ENCODE assay signal across 9 cellular contexts in the genomic region with DNA sequence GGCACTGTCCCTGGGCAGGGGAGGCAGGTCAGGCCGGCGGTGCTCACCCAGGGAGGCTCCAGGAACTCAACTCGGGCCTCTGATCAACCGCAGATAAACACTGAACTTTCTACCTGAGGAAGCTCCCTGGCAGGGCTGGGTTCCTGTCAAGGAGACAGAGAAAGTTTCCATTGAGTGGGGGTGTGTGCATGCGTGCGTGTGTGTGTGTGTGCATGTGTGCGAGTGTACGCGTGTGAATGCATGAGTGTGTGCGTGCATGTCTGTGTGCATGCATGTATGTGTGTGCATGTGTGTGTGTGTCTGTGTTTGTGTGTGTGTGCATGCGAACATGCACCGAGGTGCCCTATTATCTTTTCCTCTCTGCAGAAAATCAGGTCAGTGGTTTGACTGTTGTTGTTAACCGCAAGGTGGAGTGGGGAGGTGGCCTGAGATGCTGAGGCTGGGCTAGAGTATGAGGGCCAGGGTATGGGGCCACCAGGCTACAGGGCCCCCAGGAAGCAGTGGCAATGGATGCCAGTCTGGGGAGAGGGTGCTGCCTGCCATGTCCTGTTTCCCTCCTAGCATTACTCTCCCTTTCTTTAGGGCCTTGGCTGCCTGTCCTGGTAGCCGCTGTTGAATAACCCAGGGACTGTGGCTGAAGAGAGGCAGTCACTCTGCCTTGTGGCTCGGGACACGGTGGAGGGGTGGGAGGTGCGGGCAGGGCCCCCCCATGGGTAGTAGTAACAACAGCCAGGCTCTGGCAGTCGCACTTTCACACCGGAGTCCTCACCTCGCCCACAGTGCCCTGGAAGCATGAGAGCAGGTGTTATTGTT. TPM values are rescaled to one million over a fixed set of nuclear protein-coding genes. Genes with fewer than 3 reads are reported as not detected.
DNase-seq lines count a peak whose midpoint lies in the region; ATAC-seq and TF ChIP-seq lines count a peak whose summit lies in the region.
"Had no signal": no experiment of that assay in that cellular context is flagged by ENCODE, and none has a peak within 500 bp of the region (broad histone marks: within the 10 kb centered on the region; RNA-seq: fewer than 3 reads in every experiment).

No MANE protein-coding gene starts in this region.

- ATAC-seq in right lobe of liver (no peak), GM21360 (IDR thresholded peaks at IDR 0.05; ENCODE audit: unreplicated experiment) (no peak)
- ATAC-seq in stimulated activated naive B cell treated with anti-CD40 and anti-IgM and Interleukin-4, amounts not matched to agents 10 μg/mL and 1 μg/mL and 100 μg/mL, for 72 hours (replicated peaks) = peak in 1 of 2 donors; percentile 21

- H3K4me1 Mint-ChIP-seq in stimulated activated naive B cell treated with anti-CD40 and anti-IgM and Interleukin-4, amounts not matched to agents 10 μg/mL and 1 μg/mL and 100 μg/mL, for 72 hours = peaks cover 64 to 95% of the 10 kb centered on the region in 2 donors

- no peaks in the 10 kb centered on the region for H3K9me3 Mint-ChIP-seq in stimulated activated naive B cell treated with anti-CD40 and anti-IgM and Interleukin-4, amounts not matched to agents 10 μg/mL and 1 μg/mL and 100 μg/mL, for 72 hours
- H3K9me3 Mint-ChIP-seq: dendritic cell treated with granulocyte-macrophage colony-stimulating factor and Interleukin-4, amounts not matched to agents 40 ng/mL and 50 ng/mL, for 4 days had no signal

- 65% methylated on average over 8 of the region's 20 CpGs for WGBS in right lobe of liver (ENCODE audit: insufficient coverage, low coverage, low lambda C conversion rate, missing lambda C conversion rate)

- no peaks in the 10 kb centered on the region for H3K36me3 Mint-ChIP-seq in stimulated activated naive B cell treated with anti-CD40 and anti-IgM and Interleukin-4, amounts not matched to agents 10 μg/mL and 1 μg/mL and 100 μg/mL, for 72 hours

- intact Hi-C loops in right lobe of liver (cut with DNase I) = no loop called here

- no peaks in the 10 kb centered on the region for H3K27me3 Mint-ChIP-seq in stimulated activated naive B cell treated with anti-CD40 and anti-IgM and Interleukin-4, amounts not matched to agents 10 μg/mL and 1 μg/mL and 100 μg/mL, for 72 hours

- H3K27ac ChIP-seq in SJCRH30 (peak overlapping the region; percentile 76), right lobe of liver (peak overlapping the region; percentile 84 to 99 (median 96))

- H3K4me3 ChIP-seq in SJCRH30 (no peak overlapping the region), right lobe of liver (no peak overlapping the region)

- peak overlapping the region; percentile 99 for H3K27ac Mint-ChIP-seq in stimulated activated naive B cell treated with anti-CD40 and anti-IgM and Interleukin-4, amounts not matched to agents 10 μg/mL and 1 μg/mL and 100 μg/mL, for 72 hours
- H3K27ac Mint-ChIP-seq: dendritic cell treated with granulocyte-macrophage colony-stimulating factor and Interleukin-4, amounts not matched to agents 40 ng/mL and 50 ng/mL, for 4 days had no signal

- TF ChIP-seq POLR2A in right lobe of liver (IDR thresholded peaks at IDR 0.05) = no peak

- H3K9me3 ChIP-seq in SJCRH30 (replicated peaks) (no peaks in the 10 kb centered on the region), right lobe of liver (no peaks in the 10 kb centered on the region)

- H3K4me3 Mint-ChIP-seq in stimulated activated naive B cell treated with anti-CD40 and anti-IgM and Interleukin-4, amounts not matched to agents 10 μg/mL and 1 μg/mL and 100 μg/mL, for 72 hours = peak overlapping the region; percentile 16 to 46
- H3K4me3 Mint-ChIP-seq: dendritic cell treated with granulocyte-macrophage colony-stimulating factor and Interleukin-4, amounts not matched to agents 40 ng/mL and 50 ng/mL, for 4 days had no signal

- no peaks in the 10 kb centered on the region for H3K36me3 ChIP-seq in SJCRH30
- no peaks in the 10 kb centered on the region for H3K36me3 ChIP-seq in right lobe of liver

- DNase-seq in SJCRH30 (no peak), activated gamma-delta T cell treated with Interleukin-2 at 50 U/mL for 16 hours (peak; percentile 76), right lobe of liver (no peak), NCI-H2196 (lab: John Stamatoyannopoulos, UW; ENCODE audit: unreplicated experiment) (no peak), anterior cingulate cortex (lab: John Stamatoyannopoulos, UW) (no peak), dedifferentiated amniotic fluid mesenchymal stem cell (ENCODE audit: extremely low spot score) (no peak)
- DNase-seq in stimulated activated naive B cell treated with anti-CD40 and anti-IgM and Interleukin-4, amounts not matched to agents 10 μg/mL and 1 μg/mL and 100 μg/mL, for 72 hours = no peak

- H3K27me3 ChIP-seq in SJCRH30 (no peaks in the 10 kb centered on the region), right lobe of liver (no peaks in the 10 kb centered on the region)

- TF ChIP-seq CTCF in right lobe of liver (IDR thresholded peaks at IDR 0.05) = no peak

- H3K4me1 ChIP-seq in SJCRH30 (peaks cover 40% of the 10 kb centered on the region), right lobe of liver (peaks cover 0 to 77% (median 28%) of the 10 kb centered on the region in 4 donors)

RNA-seq across cellular contexts. Expression of a gene that starts 24.0 kb away (rescaled TPM):
- 0.05 TPM in 1 of 2 replicates, not detected in the other for total RNA-seq in SJCRH30 (2014; rRNA removed; shearing (Covaris generic))
- under 1 TPM in 4 of 6 experiments, not detected in 2; 0.12 to 0.58 (median 0.28) TPM for total RNA-seq in right lobe of liver

RNA-seq across cellular contexts. Expression of a gene that starts 39.8 kb away (rescaled TPM):
- total RNA-seq in SJCRH30 (2014; rRNA removed; shearing (Covaris generic)) = not detected in 2 replicates
- not detected for total RNA-seq in right lobe of liver
